In genomic region chr9:122940603-122941559, GRCh38 we compare ENCODE assay signal across 8 cellular contexts. TPM values are rescaled to one million over a fixed set of nuclear protein-coding genes. Genes with fewer than 3 reads are reported as not detected.
DNase-seq lines count a peak whose midpoint lies in the region; ATAC-seq, FAIRE-seq and TF ChIP-seq lines count a peak whose summit lies in the region.

RABGAP1 (plus strand) TSS chr9:122941020; CDS start chr9:122957060, 16,040 bp downstream.

- H3K27ac ChIP-seq in smooth muscle cell (ENCODE audit: low read depth), result peak within 1 kb of the TSS; percentile 93

- no peaks in the 10 kb centered on the region for H3K9me3 ChIP-seq in smooth muscle cell (replicated peaks; ENCODE audit: low read depth)

- TF ChIP-seq CTCF in WI38 (IDR thresholded peaks at IDR 0.05; ENCODE audit: low read depth, low read length) (no peak), bronchial epithelial cell (IDR thresholded peaks at IDR 0.05; ENCODE audit: insufficient read depth, low read length, severe bottlenecking) (no peak), smooth muscle cell (IDR thresholded peaks at IDR 0.05; ENCODE audit: borderline replicate concordance, insufficient read depth, poor library complexity, severe bottlenecking) (no peak)

- in situ Hi-C loops in ACHN (cut with HindIII; ENCODE audit: low pct_ligation_motif_present, low pct_unique_long_range_greater_than_20kb, low sequenced_read_pairs), result no loop called here

- H3K36me3 ChIP-seq in bronchial epithelial cell (ENCODE audit: control insufficient read depth, insufficient read depth, low read length) (no peaks in the 10 kb centered on the region), smooth muscle cell (ENCODE audit: low read depth) (no peaks in the 10 kb centered on the region)

- WGBS in smooth muscle cell (ENCODE audit: low lambda C conversion rate), result under 1% methylated on average over 51 of the region's 56 CpGs

- H3K9ac ChIP-seq in smooth muscle cell (ENCODE audit: low read depth), result peak within 1 kb of the TSS; percentile 96

- peaks cover 46% of the 10 kb centered on the region for H4K20me1 ChIP-seq in smooth muscle cell (ENCODE audit: low read depth)

- peaks cover 13% of the 10 kb centered on the region for H3F3A ChIP-seq in smooth muscle cell (ENCODE audit: low read depth)

- DNase-seq in ACHN (peak; percentile 98), NCI-H2227 (lab: John Stamatoyannopoulos, UW; ENCODE audit: unreplicated experiment) (peak; percentile 97), bronchial epithelial cell (ENCODE audit: low read depth) (peak; percentile 95), iPS-NIHi7 (ENCODE audit: extremely low spot score) (peak; percentile 99), smooth muscle cell (lab: John Stamatoyannopoulos, UW; ENCODE audit: unreplicated experiment) (peak; percentile 89)

- H3K27me3 ChIP-seq in bronchial epithelial cell (ENCODE audit: control insufficient read depth, insufficient read depth, low read length), result no peaks in the 10 kb centered on the region
- no peaks in the 10 kb centered on the region for H3K27me3 ChIP-seq in smooth muscle cell (ENCODE audit: low read depth)

- peaks cover 9% of the 10 kb centered on the region for H3K4me1 ChIP-seq in smooth muscle cell (ENCODE audit: low read depth)

- H3K79me2 ChIP-seq in smooth muscle cell (ENCODE audit: low read depth), result peaks cover 76% of the 10 kb centered on the region

- no peak for FAIRE-seq in bronchial epithelial cell (lab: Jason Lieb, UNC)

- H2AFZ ChIP-seq in smooth muscle cell (ENCODE audit: low read depth), result peak within 1 kb of the TSS; percentile 90

- ATAC-seq in GM18873 (IDR thresholded peaks at IDR 0.05; ENCODE audit: low FRiP score, unreplicated experiment) (peak; percentile 95), HG03139 (IDR thresholded peaks at IDR 0.05; ENCODE audit: unreplicated experiment) (peak; percentile 97)

- H3K4me3 ChIP-seq in WI38 (ENCODE audit: low read depth, low read length), result peak within 1 kb of the TSS; percentile 93
- peak within 1 kb of the TSS; percentile 86 for H3K4me3 ChIP-seq in bronchial epithelial cell (ENCODE audit: low read depth, low read length)
- H3K4me3 ChIP-seq in smooth muscle cell, result peak within 1 kb of the TSS; percentile 94

- peak within 1 kb of the TSS; percentile 97 for H3K4me2 ChIP-seq in smooth muscle cell

RNA-seq across cellular contexts. Expression of gene RABGAP1, which starts in this region (rescaled TPM):
- 31.9 and 69.1 TPM in 2 replicates for total RNA-seq in bronchial epithelial cell
- total RNA-seq in smooth muscle cell, result 31.8 and 35.3 TPM in 2 replicates
- 13.5 and 17.6 TPM in 2 replicates for polyA plus RNA-seq in smooth muscle cell

Comparison
In these comparisons a context has a peak if more than half of its experiments do, and no peak if none do; other contexts are left out.
1. Peak in every context shown above with its lines: DNase-seq, ATAC-seq, H3K4me3 ChIP-seq and H3K27ac ChIP-seq.